8 cellular contexts compared by ENCODE assay signal in genomic region chr11:32052218-32052617, GRCh38. TPM values are rescaled to one million over a fixed set of nuclear protein-coding genes. Genes with fewer than 3 reads are reported as not detected.
DNase-seq lines count a peak whose midpoint lies in the region; ATAC-seq and TF ChIP-seq lines count a peak whose summit lies in the region.

No MANE protein-coding gene starts in this region.

- no peaks in the 10 kb centered on the region for H3K9me3 ChIP-seq in SJSA1 (replicated peaks)
- no peaks in the 10 kb centered on the region for H3K9me3 ChIP-seq in heart right ventricle

- H3K4me3 ChIP-seq in SJSA1 (no peak overlapping the region), heart right ventricle (no peak overlapping the region)

- H3K27me3 ChIP-seq in SJSA1 (replicated peaks) (peaks cover 9% of the 10 kb centered on the region; the same call in 1 of the 2 replicates), heart right ventricle (peaks cover 0 to 19% (median 9%) of the 10 kb centered on the region in 7 donors)

- H3K4me1 ChIP-seq in SJSA1 (replicated peaks) (no peaks in the 10 kb centered on the region), heart right ventricle (peaks cover 0 to 5% (median 0%) of the 10 kb centered on the region in 9 donors)

- no peak for TF ChIP-seq EP300 in Ishikawa (IDR thresholded peaks at IDR 0.05; ENCODE audit: borderline replicate concordance)

- intact Hi-C loops in heart right ventricle (cut with DNase I): loop anchor here in 8 of 10 donors (1.0 to 5.0 kb wide), 4 partner anchors 35 to 125 kb away; no protein-coding TSS in a partner anchor

- TF ChIP-seq CTCF in heart right ventricle (IDR thresholded peaks at IDR 0.05): peak; percentile 76 to 90 (median 82)

- H3K36me3 ChIP-seq in SJSA1 (no peaks in the 10 kb centered on the region), heart right ventricle (no peaks in the 10 kb centered on the region)

- peak; percentile 81 for TF ChIP-seq RAD21 in Ishikawa (IDR thresholded peaks at IDR 0.05; ENCODE audit: low read depth)

- ATAC-seq in heart right ventricle: peak in 5 of 8 donors; percentile 41 to 63 (median 58)
- ATAC-seq in esophagus mucosa: no peak

- WGBS in heart right ventricle, 2 donors: 21 to 23% methylated on average over 6 of the region's 6 CpGs

- DNase-seq in NCI-H446 (lab: John Stamatoyannopoulos, UW) (peak; percentile 49 to 84), NCI-H446 treated with DMSO at 0.1 percent for 48 hours (lab: John Stamatoyannopoulos, UW) (no peak), SJSA1 (ENCODE audit: low read depth in 1 of 2, low spot score in 2 of 2) (peak; percentile 33 to 52), heart right ventricle (peak; percentile 27 to 60), retina (peak; percentile 77)
- peak; percentile 11 for DNase-seq in activated naive CD8-positive, alpha-beta T cell treated with anti-CD3 and anti-CD28 coated beads, Interleukin-2, amount 50 U/mL, for 16 hours (ENCODE audit: low read depth, low spot score)

- H3K27ac ChIP-seq in SJSA1 (no peak overlapping the region), heart right ventricle (no peak overlapping the region)

TF ChIP-seq in Ishikawa, 13 proteins besides CTCF, POLR2A, EP300 and RAD21:
- no peak for TF ChIP-seq YY1 (IDR thresholded peaks at IDR 0.05; ENCODE audit: low read depth)
- TF ChIP-seq EGR1 (IDR thresholded peaks at IDR 0.05): no peak
- no peak for TF ChIP-seq USF1 (IDR thresholded peaks at IDR 0.05)
- no peak for TF ChIP-seq NFIC (IDR thresholded peaks at IDR 0.05)
- no peak for TF ChIP-seq TAF1 (IDR thresholded peaks at IDR 0.05; ENCODE audit: low read depth)
- TF ChIP-seq REST (IDR thresholded peaks at IDR 0.05; ENCODE audit: low read depth): no peak
- no peak for TF ChIP-seq MAX (IDR thresholded peaks at IDR 0.05)
- no peak for TF ChIP-seq TEAD4 (IDR thresholded peaks at IDR 0.05)
- TF ChIP-seq CEBPB (IDR thresholded peaks at IDR 0.05): no peak
- no peak for TF ChIP-seq ZBTB7A (IDR thresholded peaks at IDR 0.05; ENCODE audit: low read depth)
- no peak for TF ChIP-seq TCF12 (IDR thresholded peaks at IDR 0.05; ENCODE audit: low read depth)
- TF ChIP-seq FOXM1 (IDR thresholded peaks at IDR 0.05; ENCODE audit: borderline replicate concordance, low read depth): no peak
- TF ChIP-seq CREB1 (IDR thresholded peaks at IDR 0.05; ENCODE audit: low read depth): no peak

RNA-seq across cellular contexts. Expression of gene RCN1, which starts 38.7 kb away (rescaled TPM):
- total RNA-seq in SJSA1 (2014; rRNA removed; shearing (Covaris generic)): 110 and 132 TPM in 2 replicates
- total RNA-seq in heart right ventricle (10 to 100 TPM in 9 of 10 donors, 1 to 10 TPM in 1; 9.7 to 60.4 (median 19.2) TPM), esophagus mucosa (21.6 TPM)
- polyA plus RNA-seq in heart right ventricle: 10 to 100 TPM; 41.4 to 45.6 TPM
